8 cellular contexts compared by ENCODE assay signal in the genomic region with DNA sequence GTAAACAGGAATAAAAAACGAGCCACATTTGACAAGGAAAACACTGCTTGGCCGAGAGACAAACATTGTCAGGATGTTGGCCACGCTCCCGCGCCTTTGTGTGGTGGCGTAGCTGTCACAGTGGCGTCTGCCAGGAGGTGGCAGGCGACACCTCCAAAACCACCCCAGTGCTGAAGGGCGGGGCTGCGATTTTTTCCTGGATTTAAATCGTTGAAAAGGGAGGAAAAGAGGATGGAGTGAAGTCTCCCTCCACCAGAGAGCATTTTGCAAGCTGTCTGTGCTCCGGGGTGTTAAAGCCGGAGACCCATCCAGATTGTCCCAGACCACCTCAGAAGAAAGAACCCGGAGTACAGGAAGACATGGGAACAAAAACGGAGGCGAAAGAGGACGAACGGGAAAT. TPM values are rescaled to one million over a fixed set of nuclear protein-coding genes. Genes with fewer than 3 reads are reported as not detected.
DNase-seq lines count a peak whose midpoint lies in the region; ATAC-seq and TF ChIP-seq lines count a peak whose summit lies in the region.

No MANE protein-coding gene starts in this region.

- intact Hi-C loops in activated CD4-positive, alpha-beta memory T cell treated with anti-CD3 and anti-CD28 coated beads for 36 hours (cut with micrococcal nuclease), result no loop called here

- CTCF ChIA-PET in activated CD4-positive, alpha-beta memory T cell treated with anti-CD3 and anti-CD28 coated beads for 36 hours (lab: Charles Lee), result interaction anchor here (0.7 to 3.8 kb wide), 6 partner anchors 9 to 208 kb away, joined by 3 to 52 read pairs (median 6); a partner anchor contains a TSS

- H3K9ac ChIP-seq in endodermal cell (ENCODE audit: extremely low read depth, low read length, poor library complexity, severe bottlenecking), result no peak overlapping the region

- POLR2A ChIA-PET in activated CD4-positive, alpha-beta memory T cell treated with anti-CD3 and anti-CD28 coated beads for 36 hours (lab: Charles Lee), result interaction anchor here (0.6 to 1.3 kb wide), 2 partner anchors 13 to 510 kb away, joined by 3 read pairs; a partner anchor contains a TSS

- H3K27me3 Mint-ChIP-seq in activated CD4-positive, alpha-beta memory T cell treated with anti-CD3 and anti-CD28 coated beads for 36 hours, result no peaks in the 10 kb centered on the region
- H3K27me3 Mint-ChIP-seq in endodermal cell (ENCODE audit: insufficient read depth), result no peaks in the 10 kb centered on the region

- no peaks in the 10 kb centered on the region for H3K9me3 ChIP-seq in endodermal cell (ENCODE audit: control insufficient read depth, low read length)

- peaks cover 19% of the 10 kb centered on the region for H3K36me3 Mint-ChIP-seq in activated CD4-positive, alpha-beta memory T cell treated with anti-CD3 and anti-CD28 coated beads for 36 hours
- H3K36me3 Mint-ChIP-seq in endodermal cell (ENCODE audit: low read depth), result peaks cover 58% of the 10 kb centered on the region

- WGBS in endodermal cell (ENCODE audit: insufficient coverage in 1 of 2, insufficient read length in 1 of 2), 2 experiments, result 47 to 53% methylated on average over 15 to 18 of the region's 18 CpGs

- H3K4me1 ChIP-seq in endodermal cell (ENCODE audit: control insufficient read depth, insufficient read depth, low read length), result no peaks in the 10 kb centered on the region

- peak overlapping the region; percentile 52 for H3K27ac ChIP-seq in endodermal cell (ENCODE audit: low read depth, low read length)

- H3K4me3 ChIP-seq in endodermal cell (ENCODE audit: low read length), result no peak overlapping the region

- no peak overlapping the region for H3K4me3 Mint-ChIP-seq in activated CD4-positive, alpha-beta memory T cell treated with anti-CD3 and anti-CD28 coated beads for 36 hours
- H3K4me3 Mint-ChIP-seq in endodermal cell, result no peak overlapping the region

- H3K36me3 ChIP-seq in endodermal cell (ENCODE audit: control insufficient read depth, insufficient read depth, low read length), result peaks cover 66% of the 10 kb centered on the region

- peaks cover 2% of the 10 kb centered on the region for H3K4me1 Mint-ChIP-seq in activated CD4-positive, alpha-beta memory T cell treated with anti-CD3 and anti-CD28 coated beads for 36 hours (ENCODE audit: low read depth)
- H3K4me1 Mint-ChIP-seq in endodermal cell, result peaks cover 17% of the 10 kb centered on the region

- no peak overlapping the region for H3K27ac Mint-ChIP-seq in activated CD4-positive, alpha-beta memory T cell treated with anti-CD3 and anti-CD28 coated beads for 36 hours
- peak overlapping the region; percentile 69 for H3K27ac Mint-ChIP-seq in endodermal cell

- peak; percentile 24 for DNase-seq in NCI-H2107 treated with DMSO at 0.1 percent for 48 hours (lab: John Stamatoyannopoulos, UW; ENCODE audit: unreplicated experiment)
- DNase-seq in activated CD4-positive, alpha-beta memory T cell treated with anti-CD3 and anti-CD28 coated beads for 36 hours, result peak; percentile 61
- peak; percentile 96 for DNase-seq in endodermal cell
- DNase-seq in medulla oblongata (ENCODE audit: extremely low spot score), result peak; percentile 93
- peak; percentile 5 for DNase-seq in stimulated activated CD8-positive, alpha-beta memory T cell treated with anti-CD3 and anti-CD28 coated beads, Interleukin-12 subunit alpha, Interleukin-12 subunit beta, amount 100 ng/mL, for 1 hour (ENCODE audit: low read depth)
- no peak for DNase-seq in NCI-H510A (lab: John Stamatoyannopoulos, UW)

- no peaks in the 10 kb centered on the region for H3K9me3 Mint-ChIP-seq in activated CD4-positive, alpha-beta memory T cell treated with anti-CD3 and anti-CD28 coated beads for 36 hours
- H3K9me3 Mint-ChIP-seq in endodermal cell, result no peaks in the 10 kb centered on the region

- no peak for ATAC-seq in GM21526 (IDR thresholded peaks at IDR 0.05; ENCODE audit: low FRiP score, unreplicated experiment)

- peak; percentile 51 for TF ChIP-seq CTCF in GM12873 (IDR thresholded peaks at IDR 0.05; ENCODE audit: insufficient read depth, low read depth, low read length, missing control alignments)
- TF ChIP-seq CTCF in endodermal cell (conservative IDR thresholded peaks at IDR 0.05), result peak; percentile 88

- H3K27me3 ChIP-seq in endodermal cell (ENCODE audit: control insufficient read depth, insufficient read depth, low read length, poor library complexity, severe bottlenecking), result no peaks in the 10 kb centered on the region

RNA-seq across cellular contexts. Expression of a gene that starts 12.7 kb away (rescaled TPM):
- total RNA-seq in activated CD4-positive, alpha-beta memory T cell treated with anti-CD3 and anti-CD28 coated beads for 36 hours, result 10 to 100 TPM; 24.6 to 26.1 TPM
- 10 to 100 TPM; 14.0 to 18.7 TPM for total RNA-seq in endodermal cell
- polyA plus RNA-seq in endodermal cell (2013, experiment 1 of 2), result 10.1 TPM
- 10.7 TPM for polyA plus RNA-seq in endodermal cell (2013, experiment 2 of 2)

RNA-seq across cellular contexts. Expression of a gene that starts 12.8 kb away (rescaled TPM):
- 10 to 100 TPM; 56.3 to 66.5 TPM for total RNA-seq in activated CD4-positive, alpha-beta memory T cell treated with anti-CD3 and anti-CD28 coated beads for 36 hours
- total RNA-seq in endodermal cell, result 10 to 100 TPM; 81.6 to 95.1 TPM
- 58.6 TPM for polyA plus RNA-seq in endodermal cell (2013, experiment 1 of 2)
- polyA plus RNA-seq in endodermal cell (2013, experiment 2 of 2), result 54.5 TPM

RNA-seq across cellular contexts. Expression of a gene that starts 42.8 kb away (rescaled TPM):
- 10 to 100 TPM; 38.8 to 39.6 TPM for total RNA-seq in activated CD4-positive, alpha-beta memory T cell treated with anti-CD3 and anti-CD28 coated beads for 36 hours
- 10 to 100 TPM; 30.3 to 36.2 TPM for total RNA-seq in endodermal cell
- polyA plus RNA-seq in endodermal cell (2013, experiment 1 of 2), result 27.3 TPM
- 24.4 TPM for polyA plus RNA-seq in endodermal cell (2013, experiment 2 of 2)
